Comparison of ENCODE assay signal across 16 cellular contexts in genomic region chr3:170903123-170903522, GRCh38.
DNase-seq lines count a peak whose midpoint lies in the region; ATAC-seq, FAIRE-seq and TF ChIP-seq lines count a peak whose summit lies in the region.
"Had no signal": no experiment of that assay in that cellular context is flagged by ENCODE, and none has a peak within 500 bp of the region (broad histone marks: within the 10 kb centered on the region; RNA-seq: fewer than 3 reads in every experiment).

No MANE protein-coding gene starts in this region.

- peak; percentile 33 for FAIRE-seq in HTR-8/SVneo (lab: Jason Lieb, UNC)
- FAIRE-seq: A549, D721Med, GM12891, GM19239 had no signal

- no peak for TF ChIP-seq POLR2A in erythroblast (IDR thresholded peaks at IDR 0.05; ENCODE audit: low read length)

- no peak for ATAC-seq in HG03159 (IDR thresholded peaks at IDR 0.05; ENCODE audit: unreplicated experiment)
- ATAC-seq: A549; CD8-positive, alpha-beta T cell had no signal

- DNase-seq in HTR-8/SVneo (ENCODE audit: insufficient read length, low spot score) = no peak
- DNase-seq in NCI-H526 treated with DMSO at 0.1 percent for 48 hours (lab: John Stamatoyannopoulos, UW) = peak; percentile 55
- peak; percentile 71 to 83 for DNase-seq in erythroblast (lab: John Stamatoyannopoulos, UW)
- no peak for DNase-seq in NCI-H2196 (lab: John Stamatoyannopoulos, UW; ENCODE audit: unreplicated experiment)
- DNase-seq: AML-193; Caco-2; Calu3; CD4-positive, alpha-beta T cell; CD8-positive, alpha-beta T cell; DMS79 treated with DMSO at 0.1 percent for 48 hours; GF-D8 had no signal

Comparison
In these comparisons a context has a peak if more than half of its experiments do, and no peak if none do; other contexts are left out.
1. DNase-seq: peak in NCI-H526 treated with DMSO at 0.1 percent for 48 hours (single experiment) and erythroblast (2 of 2); none in HTR-8/SVneo (single experiment) and NCI-H2196 (single experiment).